26 cellular contexts compared by ENCODE assay signal in genomic region chr14:53971501-53971900, GRCh38.
"Had no signal": no experiment of that assay in that cellular context is flagged by ENCODE, and none has a peak within 500 bp of the region (broad histone marks: within the 10 kb centered on the region; RNA-seq: fewer than 3 reads in every experiment).

No MANE protein-coding gene starts in this region.

- FAIRE-seq: endometrium, kidney had no signal

- DNase-seq: colonic mucosa; cortex of kidney; effector CD8-positive, alpha-beta T cell; effector memory CD8-positive, alpha-beta T cell; endodermal cell; erythroblast; esophagus squamous epithelium; foreskin fibroblast; foreskin melanocyte; gastrocnemius medialis; glutamatergic neuron; head of caudate nucleus; heart right ventricle; hypothalamus; immature natural killer cell; islet precursor cell; kidney; kidney glomerular epithelial cell; left lung; left ventricle myocardium superior; lower lobe of right lung; mesenchymal stem cell; mucosa of descending colon had no signal

- H3K27ac ChIP-seq: colonic mucosa, epithelial cell of prostate, esophagus squamous epithelium, gastrocnemius medialis, heart right ventricle, left lung, lower lobe of right lung had no signal

- H3K4me1 ChIP-seq: colonic mucosa, esophagus squamous epithelium, gastrocnemius medialis, heart right ventricle, left lung, lower lobe of right lung had no signal

- H3K4me3 ChIP-seq: colonic mucosa, esophagus squamous epithelium, gastrocnemius medialis, heart right ventricle, left lung, lower lobe of right lung, mucosa of descending colon had no signal

- ATAC-seq: effector memory CD8-positive, alpha-beta T cell; esophagus mucosa; gastrocnemius medialis; heart right ventricle; left lung; left ventricle myocardium superior; lower lobe of right lung; mucosa of descending colon had no signal

- H3K27me3 ChIP-seq: colonic mucosa, left lung had no signal

- H3K36me3 ChIP-seq: colonic mucosa, esophagus squamous epithelium, gastrocnemius medialis, heart right ventricle, left lung, lower lobe of right lung had no signal

- H3K9me3 ChIP-seq: colonic mucosa, esophagus squamous epithelium, gastrocnemius medialis, heart right ventricle, left lung, lower lobe of right lung, mucosa of descending colon had no signal
